In the genomic region with DNA sequence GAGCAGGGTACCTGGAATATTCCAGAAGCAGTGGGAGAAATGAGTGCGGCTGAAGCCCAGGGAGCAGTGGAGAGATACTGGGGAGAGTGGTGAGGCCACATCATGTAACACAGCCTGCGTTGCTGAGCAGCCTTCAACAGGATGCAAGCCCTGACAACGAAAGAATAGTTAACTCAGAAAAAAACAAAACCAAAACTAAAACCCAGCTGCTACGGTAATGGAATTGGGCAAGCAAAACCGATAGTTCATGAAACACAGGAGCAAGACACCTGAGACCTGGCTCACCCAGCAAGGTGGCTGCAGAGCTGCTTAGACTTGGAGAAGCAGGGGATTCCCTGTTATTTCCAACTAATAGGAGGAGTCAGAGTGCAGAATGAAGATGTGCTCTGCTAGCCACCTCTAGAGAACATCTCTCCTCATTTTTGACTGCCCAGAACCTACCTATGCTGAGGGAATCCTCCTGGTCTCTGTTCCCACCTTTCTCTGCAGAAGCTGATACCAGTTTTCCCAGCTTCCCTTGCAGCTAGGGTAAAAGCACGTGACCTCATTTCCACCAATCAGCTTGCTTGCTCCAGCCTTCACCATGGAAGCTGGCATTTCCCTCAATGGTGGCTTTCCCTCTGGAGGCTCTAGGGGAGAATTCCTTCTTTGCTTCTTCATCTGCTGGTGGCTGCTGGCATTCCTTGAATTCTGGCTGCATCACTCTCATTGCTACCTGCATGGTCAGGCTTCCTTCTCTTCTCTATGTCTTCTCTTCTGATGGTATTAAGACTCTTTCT, we compare ENCODE assay signal across 1 cellular context.
TF ChIP-seq lines count a peak whose summit lies in the region.

No MANE protein-coding gene starts in this region.

TF ChIP-seq in GM23338, 12 proteins besides CTCF, POLR2A, EP300 and RAD21 (continued from another document):
- TF ChIP-seq, protein P1, sequence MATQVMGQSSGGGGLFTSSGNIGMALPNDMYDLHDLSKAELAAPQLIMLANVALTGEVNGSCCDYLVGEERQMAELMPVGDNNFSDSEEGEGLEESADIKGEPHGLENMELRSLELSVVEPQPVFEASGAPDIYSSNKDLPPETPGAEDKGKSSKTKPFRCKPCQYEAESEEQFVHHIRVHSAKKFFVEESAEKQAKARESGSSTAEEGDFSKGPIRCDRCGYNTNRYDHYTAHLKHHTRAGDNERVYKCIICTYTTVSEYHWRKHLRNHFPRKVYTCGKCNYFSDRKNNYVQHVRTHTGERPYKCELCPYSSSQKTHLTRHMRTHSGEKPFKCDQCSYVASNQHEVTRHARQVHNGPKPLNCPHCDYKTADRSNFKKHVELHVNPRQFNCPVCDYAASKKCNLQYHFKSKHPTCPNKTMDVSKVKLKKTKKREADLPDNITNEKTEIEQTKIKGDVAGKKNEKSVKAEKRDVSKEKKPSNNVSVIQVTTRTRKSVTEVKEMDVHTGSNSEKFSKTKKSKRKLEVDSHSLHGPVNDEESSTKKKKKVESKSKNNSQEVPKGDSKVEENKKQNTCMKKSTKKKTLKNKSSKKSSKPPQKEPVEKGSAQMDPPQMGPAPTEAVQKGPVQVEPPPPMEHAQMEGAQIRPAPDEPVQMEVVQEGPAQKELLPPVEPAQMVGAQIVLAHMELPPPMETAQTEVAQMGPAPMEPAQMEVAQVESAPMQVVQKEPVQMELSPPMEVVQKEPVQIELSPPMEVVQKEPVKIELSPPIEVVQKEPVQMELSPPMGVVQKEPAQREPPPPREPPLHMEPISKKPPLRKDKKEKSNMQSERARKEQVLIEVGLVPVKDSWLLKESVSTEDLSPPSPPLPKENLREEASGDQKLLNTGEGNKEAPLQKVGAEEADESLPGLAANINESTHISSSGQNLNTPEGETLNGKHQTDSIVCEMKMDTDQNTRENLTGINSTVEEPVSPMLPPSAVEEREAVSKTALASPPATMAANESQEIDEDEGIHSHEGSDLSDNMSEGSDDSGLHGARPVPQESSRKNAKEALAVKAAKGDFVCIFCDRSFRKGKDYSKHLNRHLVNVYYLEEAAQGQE (IDR thresholded peaks at IDR 0.05; ENCODE audit: unreplicated experiment): no peak
- TF ChIP-seq ZNF331 (CRISPR knock-in tag; IDR thresholded peaks at IDR 0.05; ENCODE audit: low read depth) (no peak), CREB1 (CRISPR knock-in tag; IDR thresholded peaks at IDR 0.05; ENCODE audit: low read depth) (no peak), ZNF114 (CRISPR knock-in tag; IDR thresholded peaks at IDR 0.05) (no peak), EZH2 (IDR thresholded peaks at IDR 0.05; ENCODE audit: low read depth, unreplicated experiment) (no peak), EZH2phosphoT487 (IDR thresholded peaks at IDR 0.05; ENCODE audit: unreplicated experiment) (no peak)
- TF ChIP-seq, protein P2, sequence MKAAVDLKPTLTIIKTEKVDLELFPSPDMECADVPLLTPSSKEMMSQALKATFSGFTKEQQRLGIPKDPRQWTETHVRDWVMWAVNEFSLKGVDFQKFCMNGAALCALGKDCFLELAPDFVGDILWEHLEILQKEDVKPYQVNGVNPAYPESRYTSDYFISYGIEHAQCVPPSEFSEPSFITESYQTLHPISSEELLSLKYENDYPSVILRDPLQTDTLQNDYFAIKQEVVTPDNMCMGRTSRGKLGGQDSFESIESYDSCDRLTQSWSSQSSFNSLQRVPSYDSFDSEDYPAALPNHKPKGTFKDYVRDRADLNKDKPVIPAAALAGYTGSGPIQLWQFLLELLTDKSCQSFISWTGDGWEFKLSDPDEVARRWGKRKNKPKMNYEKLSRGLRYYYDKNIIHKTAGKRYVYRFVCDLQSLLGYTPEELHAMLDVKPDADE (IDR thresholded peaks at IDR 0.05): no peak
